In genomic region chr12:88733003-88733402, GRCh38 we compare ENCODE assay signal across 14 cellular contexts.
DNase-seq lines count a peak whose midpoint lies in the region; ATAC-seq and TF ChIP-seq lines count a peak whose summit lies in the region.
"Had no signal": no experiment of that assay in that cellular context is flagged by ENCODE, and none has a peak within 500 bp of the region (broad histone marks: within the 10 kb centered on the region; RNA-seq: fewer than 3 reads in every experiment).

No MANE protein-coding gene starts in this region.

- peak overlapping the region; percentile 68 for H3K27ac Mint-ChIP-seq in GM23338
- H3K27ac Mint-ChIP-seq in progenitor cell of endocrine pancreas: peak overlapping the region; percentile 8
- no peak overlapping the region for H3K27ac Mint-ChIP-seq in T-helper 17 cell
- H3K27ac Mint-ChIP-seq: CD4-positive, CD25-positive, alpha-beta regulatory T cell; H9 had no signal

- H3K4me1 Mint-ChIP-seq in GM23338: peaks cover 9% of the 10 kb centered on the region
- peaks cover 20% of the 10 kb centered on the region for H3K4me1 Mint-ChIP-seq in progenitor cell of endocrine pancreas (ENCODE audit: low read depth)
- H3K4me1 Mint-ChIP-seq in T-helper 17 cell: no peaks in the 10 kb centered on the region
- H3K4me1 Mint-ChIP-seq: CD4-positive, CD25-positive, alpha-beta regulatory T cell had no signal

- H4K20me1 ChIP-seq in GM23338 (replicated peaks; ENCODE audit: insufficient read depth) (no peaks in the 10 kb centered on the region), PC-9 (ENCODE audit: insufficient read depth) (no peaks in the 10 kb centered on the region)
- H4K20me1 ChIP-seq: BLaER1 treated with 17β-estradiol and CSF1 and Interleukin-3, amounts not matched to agents 10 nM and 100 nM had no signal

- H3K9me2 ChIP-seq in GM23338 (ENCODE audit: insufficient read depth) (no peaks in the 10 kb centered on the region), PC-9 (ENCODE audit: insufficient read depth) (no peaks in the 10 kb centered on the region)

- H3K27me3 Mint-ChIP-seq in GM23338 (ENCODE audit: insufficient read depth, low read depth, poor library complexity): no peaks in the 10 kb centered on the region
- H3K27me3 Mint-ChIP-seq in progenitor cell of endocrine pancreas: peaks cover 9% of the 10 kb centered on the region
- H3K27me3 Mint-ChIP-seq in T-helper 17 cell: no peaks in the 10 kb centered on the region

- H3K36me3 ChIP-seq in GM23338 (ENCODE audit: insufficient read depth) (no peaks in the 10 kb centered on the region), PC-9 (ENCODE audit: low read depth) (no peaks in the 10 kb centered on the region)
- H3K36me3 ChIP-seq: BLaER1 treated with 17β-estradiol and CSF1 and Interleukin-3, amounts not matched to agents 10 nM and 100 nM had no signal

- H2AFZ ChIP-seq in GM23338: no peak overlapping the region
- 0 out of 2 replicates have a peak overlapping the region, but pooled peaks have one; percentile 8 for H2AFZ ChIP-seq in PC-9
- H2AFZ ChIP-seq: GM23248 had no signal

- H3K9me3 Mint-ChIP-seq in GM23338: no peaks in the 10 kb centered on the region
- peaks cover 12% of the 10 kb centered on the region for H3K9me3 Mint-ChIP-seq in progenitor cell of endocrine pancreas (ENCODE audit: low read depth)
- H3K9me3 Mint-ChIP-seq: H9 had no signal

- TF ChIP-seq CTCF in GM23338 (conservative IDR thresholded peaks at IDR 0.05; ENCODE audit: low read depth in 2 of 2): no peak
- TF ChIP-seq CTCF in PC-9 (conservative IDR thresholded peaks at IDR 0.05): no peak
- no peak for TF ChIP-seq CTCF in progenitor cell of endocrine pancreas (IDR thresholded peaks at IDR 0.05; ENCODE audit: unreplicated experiment)

- DNase-seq in GM23338 (ENCODE audit: low spot score) (no peak), NCI-H2227 (lab: John Stamatoyannopoulos, UW; ENCODE audit: unreplicated experiment) (peak; percentile 72), PC-9 (no peak), progenitor cell of endocrine pancreas (ENCODE audit: low spot score, unreplicated experiment) (no peak), T-helper 17 cell (no peak), GM19238 (ENCODE audit: insufficient read length, low spot score) (no peak)
- no peak for DNase-seq in stimulated activated CD4-positive, alpha-beta T cell treated with anti-CD3 and anti-CD28 coated beads, Interleukin-1b, Interleukin-23, amount 100 ng/mL, for 48 hours
- DNase-seq: ACHN; CD4-positive, CD25-positive, alpha-beta regulatory T cell; DMS79; GM23248; H9 had no signal

- no peak overlapping the region for H3K4me2 ChIP-seq in GM23338
- H3K4me2 ChIP-seq in PC-9: no peak overlapping the region
- H3K4me2 ChIP-seq: BLaER1 treated with 17β-estradiol and CSF1 and Interleukin-3, amounts not matched to agents 10 nM and 100 nM had no signal

- no peaks in the 10 kb centered on the region for H3K27me3 ChIP-seq in GM23338 (ENCODE audit: insufficient read depth)
- H3K27me3 ChIP-seq in PC-9 (ENCODE audit: insufficient read depth, low read depth): no peaks in the 10 kb centered on the region
- H3K27me3 ChIP-seq: BLaER1 treated with 17β-estradiol and CSF1 and Interleukin-3, amounts not matched to agents 10 nM and 100 nM had no signal

- intact Hi-C loops in PC-9 (cut with micrococcal nuclease; ENCODE audit: unreplicated experiment): no loop called here

- H3K4me3 ChIP-seq in GM23338 (no peak overlapping the region), PC-9 (no peak overlapping the region)
- H3K4me3 ChIP-seq: BLaER1 treated with 17β-estradiol and CSF1 and Interleukin-3, amounts not matched to agents 10 nM and 100 nM; GM12878; GM23248 had no signal

- no TSS peak for BruUV-seq in PC-9 (replicated peaks; lab: Mats Ljungman, UMichigan)

- CTCF ChIA-PET in PC-9 (lab: Charles Lee): no interaction called here

- no peaks in the 10 kb centered on the region for H3K79me2 ChIP-seq in GM23338 (replicated peaks; ENCODE audit: insufficient read depth)
- H3K79me2 ChIP-seq in PC-9 (ENCODE audit: low read depth): no peaks in the 10 kb centered on the region

- POLR2A ChIA-PET in PC-9 (lab: Charles Lee; ENCODE audit: unreplicated experiment): interaction anchor here (0.6 kb wide), 1 partner anchor 81 kb away, joined by 3 read pairs; no protein-coding TSS in a partner anchor

- H3K9me3 ChIP-seq in PC-9 (ENCODE audit: insufficient read depth, low read depth): no peaks in the 10 kb centered on the region
- H3K9me3 ChIP-seq in T-helper 17 cell (ENCODE audit: control insufficient read depth, low read length, poor library complexity, severe bottlenecking): no peaks in the 10 kb centered on the region
- H3K9me3 ChIP-seq: BLaER1 treated with 17β-estradiol and CSF1 and Interleukin-3, amounts not matched to agents 10 nM and 100 nM had no signal

- H3K27ac ChIP-seq in GM23338 (ENCODE audit: low read depth) (no peak overlapping the region), PC-9 (no peak overlapping the region)
- H3K27ac ChIP-seq: BLaER1 treated with 17β-estradiol and CSF1 and Interleukin-3, amounts not matched to agents 10 nM and 100 nM; GM23248 had no signal

- no peaks in the 10 kb centered on the region for H3K36me3 Mint-ChIP-seq in GM23338 (ENCODE audit: low read depth)
- H3K36me3 Mint-ChIP-seq in progenitor cell of endocrine pancreas (ENCODE audit: insufficient read depth): peaks cover 4% of the 10 kb centered on the region
- H3K36me3 Mint-ChIP-seq in T-helper 17 cell (ENCODE audit: low read depth): no peaks in the 10 kb centered on the region
- H3K36me3 Mint-ChIP-seq: CD4-positive, CD25-positive, alpha-beta regulatory T cell had no signal

- H3F3A ChIP-seq in GM23338 (replicated peaks; ENCODE audit: low read depth) (no peaks in the 10 kb centered on the region), PC-9 (ENCODE audit: insufficient read depth, low read depth) (no peaks in the 10 kb centered on the region)

- H3K4me1 ChIP-seq in GM23338 (ENCODE audit: insufficient read depth) (peaks cover 3% of the 10 kb centered on the region; the same call in 1 of the 2 replicates), PC-9 (replicated peaks; ENCODE audit: insufficient read depth) (no peaks in the 10 kb centered on the region)
- H3K4me1 ChIP-seq: BLaER1 treated with 17β-estradiol and CSF1 and Interleukin-3, amounts not matched to agents 10 nM and 100 nM had no signal

- ATAC-seq in GM23338 (no peak), T-helper 17 cell (no peak)
- ATAC-seq: GM12878 had no signal

- H3K4me3 Mint-ChIP-seq in GM23338 (no peak overlapping the region), progenitor cell of endocrine pancreas (ENCODE audit: low read depth) (no peak overlapping the region), T-helper 17 cell (no peak overlapping the region)
- H3K4me3 Mint-ChIP-seq: CD4-positive, CD25-positive, alpha-beta regulatory T cell; H9 had no signal

TF ChIP-seq in GM23338, 12 proteins besides CTCF, POLR2A, EP300 and RAD21 (continues in another document):
- TF ChIP-seq STAT1 (IDR thresholded peaks at IDR 0.05; ENCODE audit: unreplicated experiment): no peak
- TF ChIP-seq ETS1 (IDR thresholded peaks at IDR 0.05): no peak
- no peak for TF ChIP-seq ZNF114 (CRISPR knock-in tag; IDR thresholded peaks at IDR 0.05)
- TF ChIP-seq POLR2AphosphoS5 (IDR thresholded peaks at IDR 0.05; ENCODE audit: low read depth): no peak
